Comparison of ENCODE assay signal across 11 cellular contexts in genomic region chr17:43233307-43233706, GRCh38. TPM values are rescaled to one million over a fixed set of nuclear protein-coding genes. Genes with fewer than 3 reads are reported as not detected.
"Had no signal": no experiment of that assay in that cellular context is flagged by ENCODE, and none has a peak within 500 bp of the region (broad histone marks: within the 10 kb centered on the region; RNA-seq: fewer than 3 reads in every experiment).

No MANE protein-coding gene starts in this region.

RNA-seq across cellular contexts. Expression of gene RNU2-1, which starts 0.5 kb away (rescaled TPM):
- total RNA-seq: bronchial epithelial cell, cardiac muscle cell had no signal

RNA-seq across cellular contexts. Expression of gene CCDC200, which starts 4.9 kb away (rescaled TPM):
- total RNA-seq: activated B cell treated with CpG ODN at 0.5 μM for 24 hours; activated CD8-positive, alpha-beta memory T cell treated with anti-CD3 and anti-CD28 coated beads, Interleukin-2, amount 10 ng/mL, durations not matched to agents 7 days and 5 days; activated CD8-positive, alpha-beta T cell treated with anti-CD3 and anti-CD28 coated beads, Interleukin-2, amount 10 ng/mL, durations not matched to agents 7 days and 5 days; activated naive CD4-positive, alpha-beta T cell treated with anti-CD3 and anti-CD28 coated beads for 36 hours; activated naive CD8-positive, alpha-beta T cell treated with anti-CD3 and anti-CD28 coated beads for 36 hours; activated T-cell treated with anti-CD3 and anti-CD28 coated beads, Interleukin-2, amount 50 U/mL, for 4 hours; adrenal gland; aorta; bronchial epithelial cell; chondrocyte had no signal
